1 cellular context compared by ENCODE assay signal in the genomic region with DNA sequence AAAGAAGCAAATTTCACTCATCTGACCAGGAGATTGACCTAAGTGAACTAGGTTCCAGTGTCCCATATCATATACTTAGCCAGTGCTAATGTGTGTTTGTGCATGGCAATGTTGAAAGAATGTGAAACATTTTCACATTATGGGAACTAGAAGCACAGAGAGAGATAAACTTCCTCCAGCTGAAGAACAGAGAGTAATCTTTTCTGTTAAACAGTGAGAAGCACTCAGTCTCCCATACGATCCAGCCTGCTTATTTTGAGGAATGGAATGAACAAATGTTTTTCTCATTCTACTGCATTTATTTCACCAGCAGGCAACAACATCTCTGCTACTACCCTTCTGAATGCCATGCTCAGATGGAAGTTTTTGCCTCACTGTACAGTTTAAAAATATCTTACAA.
TF ChIP-seq lines count a peak whose summit lies in the region.

No MANE protein-coding gene starts in this region.

TF ChIP-seq in IMR-90, 13 proteins besides CTCF, POLR2A, EP300 and RAD21 (continued from another document):
- TF ChIP-seq FOS (IDR thresholded peaks at IDR 0.05; ENCODE audit: low read depth, low read length) (no peak), MAZ (IDR thresholded peaks at IDR 0.05; ENCODE audit: borderline replicate concordance, low read depth, low read length) (no peak), CEBPB (IDR thresholded peaks at IDR 0.05; ENCODE audit: low read depth, low read length) (no peak), RCOR1 (IDR thresholded peaks at IDR 0.05; ENCODE audit: insufficient replicate concordance, low read length) (no peak), NFE2L2 (IDR thresholded peaks at IDR 0.05; ENCODE audit: low read depth, low read length) (no peak), MXI1 (IDR thresholded peaks at IDR 0.05; ENCODE audit: borderline replicate concordance, low read depth, low read length) (no peak), MAFK (IDR thresholded peaks at IDR 0.05; ENCODE audit: low read depth, low read length) (no peak)
